1 cellular context compared by ENCODE assay signal in genomic region chr11:94142308-94143277, GRCh38.
TF ChIP-seq lines count a peak whose summit lies in the region.

No MANE protein-coding gene starts in this region.

TF ChIP-seq in GM23338, 12 proteins besides CTCF, POLR2A, EP300 and RAD21 (continued from another document):
- TF ChIP-seq ZNF462 (CRISPR knock-in tag; IDR thresholded peaks at IDR 0.05) (no peak), POLR2AphosphoS5 (IDR thresholded peaks at IDR 0.05; ENCODE audit: low read depth) (no peak), EZH2 (IDR thresholded peaks at IDR 0.05; ENCODE audit: low read depth, unreplicated experiment) (no peak), ETS1 (IDR thresholded peaks at IDR 0.05) (no peak), JUNB (IDR thresholded peaks at IDR 0.05; ENCODE audit: unreplicated experiment) (no peak), STAT1 (IDR thresholded peaks at IDR 0.05; ENCODE audit: unreplicated experiment) (no peak), NANOG (IDR thresholded peaks at IDR 0.05; ENCODE audit: borderline replicate concordance) (no peak), EZH2phosphoT487 (IDR thresholded peaks at IDR 0.05; ENCODE audit: unreplicated experiment) (no peak), CREB1 (CRISPR knock-in tag; IDR thresholded peaks at IDR 0.05; ENCODE audit: low read depth) (no peak), ZNF331 (CRISPR knock-in tag; IDR thresholded peaks at IDR 0.05; ENCODE audit: low read depth) (no peak)
